In genomic region chr1:3649342-3650247, GRCh38 we compare ENCODE assay signal across 1 cellular context.
TF ChIP-seq lines count a peak whose summit lies in the region.

A gene with protein sequence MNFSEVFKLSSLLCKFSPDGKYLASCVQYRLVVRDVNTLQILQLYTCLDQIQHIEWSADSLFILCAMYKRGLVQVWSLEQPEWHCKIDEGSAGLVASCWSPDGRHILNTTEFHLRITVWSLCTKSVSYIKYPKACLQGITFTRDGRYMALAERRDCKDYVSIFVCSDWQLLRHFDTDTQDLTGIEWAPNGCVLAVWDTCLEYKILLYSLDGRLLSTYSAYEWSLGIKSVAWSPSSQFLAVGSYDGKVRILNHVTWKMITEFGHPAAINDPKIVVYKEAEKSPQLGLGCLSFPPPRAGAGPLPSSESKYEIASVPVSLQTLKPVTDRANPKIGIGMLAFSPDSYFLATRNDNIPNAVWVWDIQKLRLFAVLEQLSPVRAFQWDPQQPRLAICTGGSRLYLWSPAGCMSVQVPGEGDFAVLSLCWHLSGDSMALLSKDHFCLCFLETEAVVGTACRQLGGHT (minus strand): TSS chr1:3650103. CDS start chr1:3649999, 104 bp downstream.

TF ChIP-seq in HepG2, 621 proteins besides CTCF, POLR2A, EP300 and RAD21 (continued from another document):
- TF ChIP-seq, protein P1, sequence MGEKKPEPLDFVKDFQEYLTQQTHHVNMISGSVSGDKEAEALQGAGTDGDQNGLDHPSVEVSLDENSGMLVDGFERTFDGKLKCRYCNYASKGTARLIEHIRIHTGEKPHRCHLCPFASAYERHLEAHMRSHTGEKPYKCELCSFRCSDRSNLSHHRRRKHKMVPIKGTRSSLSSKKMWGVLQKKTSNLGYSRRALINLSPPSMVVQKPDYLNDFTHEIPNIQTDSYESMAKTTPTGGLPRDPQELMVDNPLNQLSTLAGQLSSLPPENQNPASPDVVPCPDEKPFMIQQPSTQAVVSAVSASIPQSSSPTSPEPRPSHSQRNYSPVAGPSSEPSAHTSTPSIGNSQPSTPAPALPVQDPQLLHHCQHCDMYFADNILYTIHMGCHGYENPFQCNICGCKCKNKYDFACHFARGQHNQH (CRISPR knock-in tag; IDR thresholded peaks at IDR 0.05): peak; percentile 53; the same call in 1 of the 2 replicates
TF ChIP-seq in HepG2: peak in this region for 134.
